In the genomic region with DNA sequence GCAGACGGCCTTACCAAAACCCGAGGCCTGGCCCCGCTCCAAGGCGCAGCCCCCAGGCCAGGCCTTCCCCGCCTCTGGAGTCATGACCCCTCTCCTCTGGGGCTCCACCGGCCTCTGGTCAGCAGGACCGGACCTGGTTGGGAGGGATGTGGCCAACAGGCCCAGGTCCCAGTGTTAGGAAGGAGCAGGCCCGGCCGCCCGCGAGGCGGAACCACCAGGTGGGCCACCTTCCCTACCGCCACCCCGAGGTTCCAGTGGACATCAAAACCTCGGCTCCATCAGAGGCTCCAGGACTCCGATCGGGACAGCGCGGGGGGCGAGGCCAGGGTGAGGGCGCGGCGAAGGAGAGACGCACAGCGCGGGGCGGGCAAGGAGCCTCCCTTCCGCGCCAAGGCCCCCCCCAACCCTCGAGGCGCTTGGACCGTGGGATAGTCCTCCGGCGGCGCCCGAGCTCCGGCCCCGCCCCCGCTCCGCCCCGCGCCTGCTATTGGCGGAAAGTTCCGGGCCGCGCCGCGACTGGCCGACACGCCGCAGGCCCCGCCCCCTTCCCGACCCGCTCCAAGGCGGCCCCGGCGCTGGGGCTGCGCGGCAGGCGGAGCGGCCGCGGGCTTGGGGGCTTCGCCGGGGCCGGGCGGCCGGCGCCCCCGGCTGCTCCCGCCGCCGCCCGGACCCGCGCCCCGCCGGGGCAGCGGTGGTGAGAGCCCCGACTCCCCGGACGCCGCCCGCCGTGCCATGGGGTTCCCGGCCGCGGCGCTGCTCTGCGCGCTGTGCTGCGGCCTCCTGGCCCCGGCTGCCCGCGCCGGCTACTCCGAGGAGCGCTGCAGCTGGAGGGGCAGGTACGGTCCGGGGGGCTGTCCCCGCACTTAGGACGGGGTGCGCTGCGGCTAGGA, we compare ENCODE assay signal across 8 cellular contexts. TPM values are rescaled to one million over a fixed set of nuclear protein-coding genes. Genes with fewer than 3 reads are reported as not detected.
DNase-seq lines count a peak whose midpoint lies in the region; ATAC-seq, FAIRE-seq and TF ChIP-seq lines count a peak whose summit lies in the region.

A gene (plus strand): TSS at position 561 of the 890 bp plus-strand sequence. CDS start 172 bp downstream, at position 733.

- H3K4me3 Mint-ChIP-seq in CD14-positive monocyte = peak within 1 kb of the TSS; percentile 64 to 83
- H3K4me3 Mint-ChIP-seq in IgD-negative memory B cell = peak within 1 kb of the TSS; percentile 24 to 88 (median 72)
- H3K4me3 Mint-ChIP-seq in activated naive CD4-positive, alpha-beta T cell treated with anti-CD3 and anti-CD28 coated beads for 36 hours = peak within 1 kb of the TSS; percentile 53

- H3K9ac ChIP-seq in SK-N-SH (peak within 1 kb of the TSS; percentile 67), neuronal stem cell (ENCODE audit: low read depth, low read length, poor library complexity) (peak within 1 kb of the TSS; percentile 98)

- no peak for TF ChIP-seq RAD21 in SK-N-SH (IDR thresholded peaks at IDR 0.05; ENCODE audit: low read length)

- TF ChIP-seq CTCF in CD14-positive monocyte (IDR thresholded peaks at IDR 0.05) (no peak), SK-N-SH (IDR thresholded peaks at IDR 0.05) (no peak)

- POLR2A ChIA-PET in SK-N-SH (lab: Yijun Ruan, JAX) = interaction anchor here (1.2 to 2.6 kb wide), 4 partner anchors 10 to 54 kb away, joined by 3 to 13 read pairs (median 4); a partner anchor contains a TSS

- peak within 1 kb of the TSS; percentile 100 for H2BK120ac ChIP-seq in neuronal stem cell (ENCODE audit: low read depth, low read length)

- intact Hi-C loops in CD14-positive monocyte (cut with micrococcal nuclease) = no loop called here
- intact Hi-C loops in activated naive CD4-positive, alpha-beta T cell treated with anti-CD3 and anti-CD28 coated beads for 36 hours (cut with micrococcal nuclease) = loop anchor here (5.0 kb wide), 1 partner anchor 342 kb away; no protein-coding TSS in a partner anchor

- CTCF ChIA-PET in SK-N-SH (lab: Yijun Ruan, JAX) = interaction anchor here (1.1 to 22.4 kb wide), 8 partner anchors 10 to 70 kb away, joined by 4 to 358 read pairs (median 20); a partner anchor contains a TSS
- CTCF ChIA-PET in activated naive CD4-positive, alpha-beta T cell treated with anti-CD3 and anti-CD28 coated beads for 36 hours (lab: Charles Lee) = interaction anchor here (1.2 to 1.3 kb wide), 2 partner anchors 19 to 25 kb away, joined by 3 to 4 read pairs; no protein-coding TSS in a partner anchor

- peak within 1 kb of the TSS; percentile 86 for H4K8ac ChIP-seq in neuronal stem cell (ENCODE audit: low read depth, low read length)

- peaks cover 23 to 51% of the 10 kb centered on the region in 2 experiments; a peak in 3 of 4 replicates for H3K4me1 ChIP-seq in SK-N-SH (ENCODE audit: control insufficient read depth in 1 of 2, insufficient read depth in 2 of 2, low read depth in 1 of 2, low read length in 1 of 2)
- peaks cover 51 to 64% of the 10 kb centered on the region in 2 donors for H3K4me1 ChIP-seq in neuronal stem cell (ENCODE audit: control insufficient read depth in 2 of 2, insufficient read depth in 1 of 2, low read depth in 1 of 2, low read length in 2 of 2)

- H3K9me3 ChIP-seq in SK-N-SH (no peaks in the 10 kb centered on the region), neuronal stem cell (replicated peaks in 1 of 2; ENCODE audit: control insufficient read depth in 2 of 2, insufficient read depth in 1 of 2, low read depth in 1 of 2, low read length in 2 of 2) (no peaks in the 10 kb centered on the region)

- H2BK12ac ChIP-seq in neuronal stem cell (ENCODE audit: low read length) = peak within 1 kb of the TSS; percentile 100

- peaks cover 0 to 7% (median 0%) of the 10 kb centered on the region in 7 donors for H3K9me3 Mint-ChIP-seq in CD14-positive monocyte
- no peaks in the 10 kb centered on the region for H3K9me3 Mint-ChIP-seq in IgD-negative memory B cell
- H3K9me3 Mint-ChIP-seq in activated naive CD4-positive, alpha-beta T cell treated with anti-CD3 and anti-CD28 coated beads for 36 hours = no peaks in the 10 kb centered on the region

- H3K9me2 ChIP-seq in SK-N-SH = no peaks in the 10 kb centered on the region

- peak; percentile 83 for ATAC-seq in GM19452 (IDR thresholded peaks at IDR 0.05; ENCODE audit: unreplicated experiment)

- peak within 1 kb of the TSS; percentile 71 for H3K14ac ChIP-seq in neuronal stem cell (ENCODE audit: low read length)

- H4K20me1 ChIP-seq in SK-N-SH (ENCODE audit: insufficient read depth) = peaks cover 12% of the 10 kb centered on the region; the same call in 1 of the 2 replicates

- peak within 1 kb of the TSS; percentile 100 for H3K18ac ChIP-seq in neuronal stem cell (ENCODE audit: low read length)

- peak within 1 kb of the TSS; percentile 100 for H3K4ac ChIP-seq in neuronal stem cell (ENCODE audit: low read length)

- H3K36me3 Mint-ChIP-seq in CD14-positive monocyte = peaks cover 0 to 3% of the 10 kb centered on the region in 2 donors
- H3K36me3 Mint-ChIP-seq in IgD-negative memory B cell = no peaks in the 10 kb centered on the region
- no peaks in the 10 kb centered on the region for H3K36me3 Mint-ChIP-seq in activated naive CD4-positive, alpha-beta T cell treated with anti-CD3 and anti-CD28 coated beads for 36 hours (ENCODE audit: low read depth)

- H3K79me1 ChIP-seq in neuronal stem cell (ENCODE audit: low read depth, low read length) = peaks cover 31% of the 10 kb centered on the region

- H3K27ac Mint-ChIP-seq in CD14-positive monocyte (no peak within 1 kb of the TSS), IgD-negative memory B cell (peak within 1 kb of the TSS; percentile 59 to 89 (median 62))
- H3K27ac Mint-ChIP-seq in activated naive CD4-positive, alpha-beta T cell treated with anti-CD3 and anti-CD28 coated beads for 36 hours = no peak within 1 kb of the TSS

- H3K36me3 ChIP-seq in SK-N-SH (replicated peaks in 1 of 2; ENCODE audit: control insufficient read depth in 1 of 2, insufficient read depth in 2 of 2, low read length in 1 of 2) (peaks cover 0 to 4% of the 10 kb centered on the region in 2 experiments), neuronal stem cell (replicated peaks in 1 of 2; ENCODE audit: control insufficient read depth in 2 of 2, insufficient read depth in 2 of 2, low read length in 2 of 2) (peaks cover 11 to 28% of the 10 kb centered on the region in 2 donors)

- peak within 1 kb of the TSS; percentile 100 for H2BK5ac ChIP-seq in neuronal stem cell (ENCODE audit: low read length)

- H3K27ac ChIP-seq in SK-N-SH (ENCODE audit: low read depth in 2 of 2, low read length in 1 of 2) (peak within 1 kb of the TSS; percentile 56 to 91; a peak in 3 of 4 replicates), neuronal stem cell (replicated peaks; ENCODE audit: low read length) (peak within 1 kb of the TSS; percentile 97)

- H3K4me1 Mint-ChIP-seq in CD14-positive monocyte = peaks cover 9% of the 10 kb centered on the region
- peaks cover 3 to 6% (median 4%) of the 10 kb centered on the region in 3 donors for H3K4me1 Mint-ChIP-seq in IgD-negative memory B cell
- peaks cover 10% of the 10 kb centered on the region for H3K4me1 Mint-ChIP-seq in activated naive CD4-positive, alpha-beta T cell treated with anti-CD3 and anti-CD28 coated beads for 36 hours (ENCODE audit: low read depth)

- H3K4me3 ChIP-seq in SK-N-SH (ENCODE audit: low read depth in 2 of 2, low read length in 1 of 2) (peak within 1 kb of the TSS; percentile 66 to 70), neuronal stem cell (ENCODE audit: low read length in 2 of 2) (peak within 1 kb of the TSS; percentile 62 to 96)

- peak within 1 kb of the TSS; percentile 85 for H4K91ac ChIP-seq in neuronal stem cell (ENCODE audit: low read depth, low read length, poor library complexity)

- peaks cover 45 to 75% (median 59%) of the 10 kb centered on the region in 3 donors for H3K27me3 Mint-ChIP-seq in CD14-positive monocyte (ENCODE audit: low read depth in 3 of 3)
- H3K27me3 Mint-ChIP-seq in IgD-negative memory B cell = peaks cover 20% of the 10 kb centered on the region
- H3K27me3 Mint-ChIP-seq in activated naive CD4-positive, alpha-beta T cell treated with anti-CD3 and anti-CD28 coated beads for 36 hours (ENCODE audit: low read depth) = peaks cover 22% of the 10 kb centered on the region

- H3K27me3 ChIP-seq in SK-N-SH (ENCODE audit: insufficient read depth) (no peaks in the 10 kb centered on the region), neuronal stem cell (ENCODE audit: control insufficient read depth in 3 of 3, insufficient read depth in 3 of 3, low read depth in 1 of 3, low read length in 3 of 3) (peaks cover 0 to 7% (median 0%) of the 10 kb centered on the region in 3 experiments)

- 77% methylated on average over 5 of the region's 104 CpGs for WGBS in SK-N-SH (ENCODE audit: low lambda C conversion rate)
- WGBS in neuronal stem cell (ENCODE audit: extremely low coverage in 2 of 2, insufficient read length in 2 of 2, insufficient replicate concordance in 1 of 2), 2 donors = no CpG with 5 or more reads among the region's 104 CpGs

- FAIRE-seq in frontal cortex (lab: Jason Lieb, UNC) = no peak

- H2AFZ ChIP-seq in SK-N-SH (ENCODE audit: low read depth) (no peak within 1 kb of the TSS), neuronal stem cell (ENCODE audit: low read length) (peak within 1 kb of the TSS; percentile 90)

- H3K4me2 ChIP-seq in SK-N-SH (peak within 1 kb of the TSS; percentile 93), neuronal stem cell (ENCODE audit: insufficient read depth, low read length, poor library complexity, severe bottlenecking) (peak within 1 kb of the TSS; percentile 99)

- peak; percentile 65 for DNase-seq in CD14-positive monocyte (ENCODE audit: low spot score)
- DNase-seq in SK-N-SH = peak; percentile 92
- peak; percentile 87 for DNase-seq in activated naive CD4-positive, alpha-beta T cell treated with anti-CD3 and anti-CD28 coated beads for 36 hours
- DNase-seq in frontal cortex (ENCODE audit: low spot score in 2 of 2) = peak; percentile 99
- DNase-seq in neuronal stem cell (ENCODE audit: low spot score) = peak; percentile 87
- DNase-seq in stromal cell of bone marrow (ENCODE audit: low read depth) = peak; percentile 72

- H3K79me2 ChIP-seq in SK-N-SH (ENCODE audit: insufficient read depth) = 0 out of 2 replicates have a peak, but pooled peaks cover 2% of the 10 kb centered on the region

- no peak for TF ChIP-seq EP300 in SK-N-SH (IDR thresholded peaks at IDR 0.05; ENCODE audit: borderline replicate concordance in 1 of 2, low read depth in 1 of 2, low read length in 1 of 2)

- H3F3A ChIP-seq in SK-N-SH (replicated peaks; ENCODE audit: insufficient read depth) = peaks cover 32% of the 10 kb centered on the region

- H2BK15ac ChIP-seq in neuronal stem cell (ENCODE audit: low read length) = peak within 1 kb of the TSS; percentile 99

- peak within 1 kb of the TSS; percentile 89 for H3K23ac ChIP-seq in neuronal stem cell (ENCODE audit: low read depth, low read length, poor library complexity)

- H2AK5ac ChIP-seq in neuronal stem cell (ENCODE audit: low read depth, low read length) = peak within 1 kb of the TSS; percentile 100

RNA-seq across cellular contexts. Expression of the gene that starts here (rescaled TPM):
- polyA plus RNA-seq in CD14-positive monocyte (1 to 10 TPM in 1 of 2 donors, under 1 TPM in 1; 0.97 to 5.4 TPM), IgD-negative memory B cell (2.8 TPM), SK-N-SH (2012; rRNA removed) (52.4 and 59.7 TPM in 2 replicates)
- 25.1 and 56.0 TPM in 2 replicates for polyA plus RNA-seq in SK-N-SH (2012; cell fraction: cytosol; rRNA removed)
- 47.0 and 55.6 TPM in 2 replicates for polyA plus RNA-seq in SK-N-SH (2012; cell fraction: nucleus; rRNA removed)
- 10 to 100 TPM in 1 of 2 experiments, 1 to 10 TPM in 1; 8.2 to 11.0 TPM for total RNA-seq in activated naive CD4-positive, alpha-beta T cell treated with anti-CD3 and anti-CD28 coated beads for 36 hours
- 23.6 TPM for total RNA-seq in frontal cortex
- polyA plus RNA-seq in neuronal stem cell (2013, experiment 1 of 2) = 105 TPM
- 98.3 TPM for polyA plus RNA-seq in neuronal stem cell (2013, experiment 2 of 2)

Comparison
In these comparisons a context has a peak if more than half of its experiments do, and no peak if none do; other contexts are left out.
1. Peak in every context shown above with its lines: DNase-seq, ATAC-seq, H3K4me3 ChIP-seq and H3K27ac ChIP-seq.
2. H3K27ac Mint-ChIP-seq: peak in IgD-negative memory B cell (3 of 3); none in CD14-positive monocyte (0 of 7) and activated naive CD4-positive, alpha-beta T cell treated with anti-CD3 and anti-CD28 coated beads for 36 hours (single experiment).